ENCODE assay signal across 9 cellular contexts in the genomic region with DNA sequence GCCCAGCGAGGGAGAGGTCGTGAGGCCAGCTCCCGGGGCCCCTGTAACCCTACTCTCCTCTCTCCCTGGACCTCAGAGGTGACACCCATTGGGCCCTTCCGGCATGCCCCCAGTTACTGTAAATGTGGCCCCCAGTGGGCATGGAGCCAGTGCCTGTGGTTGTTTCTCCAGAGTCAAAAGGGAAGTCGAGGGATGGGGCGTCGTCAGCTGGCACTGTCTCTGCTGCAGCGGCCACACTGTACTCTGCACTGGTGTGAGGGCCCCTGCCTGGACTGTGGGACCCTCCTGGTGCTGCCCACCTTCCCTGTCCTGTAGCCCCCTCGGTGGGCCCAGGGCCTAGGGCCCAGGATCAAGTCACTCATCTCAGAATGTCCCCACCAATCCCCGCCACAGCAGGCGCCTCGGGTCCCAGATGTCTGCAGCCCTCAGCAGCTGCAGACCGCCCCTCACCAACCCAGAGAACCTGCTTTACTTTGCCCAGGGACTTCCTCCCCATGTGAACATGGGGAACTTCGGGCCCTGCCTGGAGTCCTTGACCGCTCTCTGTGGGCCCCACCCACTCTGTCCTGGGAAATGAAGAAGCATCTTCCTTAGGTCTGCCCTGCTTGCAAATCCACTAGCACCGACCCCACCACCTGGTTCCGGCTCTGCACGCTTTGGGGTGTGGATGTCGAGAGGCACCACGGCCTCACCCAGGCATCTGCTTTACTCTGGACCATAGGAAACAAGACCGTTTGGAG. TPM values are rescaled to one million over a fixed set of nuclear protein-coding genes. Genes with fewer than 3 reads are reported as not detected.
DNase-seq lines count a peak whose midpoint lies in the region; ATAC-seq and TF ChIP-seq lines count a peak whose summit lies in the region.
"Had no signal": no experiment of that assay in that cellular context is flagged by ENCODE, and none has a peak within 500 bp of the region (broad histone marks: within the 10 kb centered on the region; RNA-seq: fewer than 3 reads in every experiment).

No MANE protein-coding gene starts in this region.

- no peaks in the 10 kb centered on the region for H3K79me2 ChIP-seq in mammary epithelial cell (ENCODE audit: insufficient read depth, low read length)

- no peak for DNase-seq in AG04450 (ENCODE audit: low read depth, low spot score)
- DNase-seq in KG1 (lab: John Stamatoyannopoulos, UW), result peak; percentile 26
- no peak for DNase-seq in mammary epithelial cell
- DNase-seq in naive B cell, result no peak
- no peak for DNase-seq in DMS79 (lab: John Stamatoyannopoulos, UW)

- ATAC-seq in naive B cell (ENCODE audit: low read depth in 2 of 2) (peak; percentile 30 to 38), GM21360 (IDR thresholded peaks at IDR 0.05; ENCODE audit: unreplicated experiment) (no peak), GM18907 (IDR thresholded peaks at IDR 0.05; ENCODE audit: unreplicated experiment) (no peak), SK-N-SH treated with all-trans-retinoic acid at 6 μM for 48 hours (no peak)

- TF ChIP-seq CTCF in AG04450 (IDR thresholded peaks at IDR 0.05; ENCODE audit: low read depth, low read length) (no peak), mammary epithelial cell (conservative IDR thresholded peaks at IDR 0.05 in 1 of 2, IDR thresholded peaks at IDR 0.05 in 1 of 2; ENCODE audit: extremely low read depth in 1 of 2, insufficient read depth in 1 of 2, low read depth in 1 of 2, low read length in 2 of 2) (no peak)

- H3K27me3 ChIP-seq in AG04450 (ENCODE audit: control insufficient read depth, insufficient read depth, low read length) (peaks cover 2% of the 10 kb centered on the region), mammary epithelial cell (ENCODE audit: insufficient read depth, low read length) (peaks cover 2% of the 10 kb centered on the region)

- CTCF ChIA-PET in AG04450 (lab: Charles Lee) (interaction anchor here (3.5 kb wide), 1 partner anchor 18 kb away, joined by 17 read pairs; no protein-coding TSS in a partner anchor), mammary epithelial cell (lab: Charles Lee; ENCODE audit: low non-redundant PET) (no interaction called here)

- no peak overlapping the region for H3K4me2 ChIP-seq in mammary epithelial cell (ENCODE audit: insufficient read depth, low read depth, low read length)

- no peaks in the 10 kb centered on the region for H3K27me3 Mint-ChIP-seq in naive B cell

- H3K9me3 Mint-ChIP-seq in naive B cell, result no peaks in the 10 kb centered on the region

- H3K27ac Mint-ChIP-seq in naive B cell, result peak overlapping the region; percentile 57 to 95 (median 82)

- in situ Hi-C loops in mammary epithelial cell (cut with MboI; ENCODE audit: low sequenced_read_pairs in 2 of 2), result no loop called here

- no peak overlapping the region for H3K9ac ChIP-seq in mammary epithelial cell (ENCODE audit: insufficient read depth, low read length)

- no peaks in the 10 kb centered on the region for H3K36me3 Mint-ChIP-seq in naive B cell

- H3K27ac ChIP-seq in AG04450 (ENCODE audit: low read depth, low read length) (peak overlapping the region; percentile 84), mammary epithelial cell (ENCODE audit: insufficient read depth, low read depth, low read length) (no peak overlapping the region)

- H3K4me1 ChIP-seq in mammary epithelial cell (ENCODE audit: insufficient read depth, low read length), result peaks cover 13% of the 10 kb centered on the region

- peak overlapping the region; percentile 75 for H2AFZ ChIP-seq in mammary epithelial cell (ENCODE audit: low read depth, low read length)

- no TSS peak for BruUV-seq in mammary epithelial cell (replicated peaks; lab: Mats Ljungman, UMichigan)

- H4K20me1 ChIP-seq in mammary epithelial cell (ENCODE audit: insufficient read depth, low read length), result no peaks in the 10 kb centered on the region

- H3K4me3 Mint-ChIP-seq in naive B cell, result peak overlapping the region in 7 of 8 donors; percentile 22 to 79 (median 65)

- H3K9me3 ChIP-seq in AG04450 (ENCODE audit: control insufficient read depth, insufficient read depth, low read length), result peaks cover 3% of the 10 kb centered on the region; the same call in 1 of the 2 replicates
- no peaks in the 10 kb centered on the region for H3K9me3 ChIP-seq in mammary epithelial cell (replicated peaks; ENCODE audit: insufficient read depth, low read length)

- 97% methylated on average over 19 of the region's 21 CpGs for WGBS in mammary epithelial cell (ENCODE audit: low coverage, missing lambda C conversion rate)

- peaks cover 43 to 64% (median 62%) of the 10 kb centered on the region in 3 donors for H3K4me1 Mint-ChIP-seq in naive B cell

- H3K36me3 ChIP-seq in mammary epithelial cell (ENCODE audit: insufficient read depth, low read length), result no peaks in the 10 kb centered on the region

- POLR2A ChIA-PET in AG04450 (lab: Yijun Ruan, JAX), result interaction anchor here (0.5 to 0.6 kb wide), 3 partner anchors 17 to 124 kb away, joined by 3 to 5 read pairs (median 5); a partner anchor contains a TSS

- H3K4me3 ChIP-seq in AG04450 (ENCODE audit: low read depth, low read length), result no peak overlapping the region
- H3K4me3 ChIP-seq in mammary epithelial cell (replicated peaks in 1 of 3; ENCODE audit: insufficient read depth in 1 of 3, low read depth in 2 of 3, low read length in 3 of 3), result no peak overlapping the region

- dilution Hi-C loops in mammary epithelial cell (cut with HindIII; ENCODE audit: low sequenced_read_pairs), result loop anchor here (5.0 kb wide), 1 partner anchor 36 kb away; no protein-coding TSS in a partner anchor

- intact Hi-C loops in mammary epithelial cell (cut with micrococcal nuclease), result no loop called here

TF ChIP-seq in SK-N-SH treated with all-trans-retinoic acid at 6 μM for 48 hours, 23 proteins besides CTCF, POLR2A, EP300 and RAD21:
- TF ChIP-seq RARB (CRISPR knock-in tag; IDR thresholded peaks at IDR 0.05) (no peak), ZNF565 (CRISPR knock-in tag; conservative IDR thresholded peaks at IDR 0.05; ENCODE audit: low read depth) (no peak), ZC3H10 (CRISPR knock-in tag; IDR thresholded peaks at IDR 0.05) (no peak)

RNA-seq across cellular contexts. Expression of a gene that starts 23.7 kb away (rescaled TPM):
- polyA plus RNA-seq in AG04450 (2011; rRNA removed) (5.9 and 6.2 TPM in 2 replicates), mammary epithelial cell (0.08 TPM), naive B cell (ENCODE audit: low read depth in 6 of 6) (10 to 100 TPM; 29.0 to 54.0 (median 42.7) TPM)
- polyA minus RNA-seq in AG04450 (2011; rRNA and poly(A)+ RNA removed), result 8.9 and 12.5 TPM in 2 replicates
- under 1 TPM; under 0.01 to 0.09 TPM for total RNA-seq in mammary epithelial cell
- polyA minus RNA-seq in mammary epithelial cell, result not detected
- total RNA-seq: RPMI7951 had no signal

Comparison
In these comparisons a context has a peak if more than half of its experiments do, and no peak if none do; other contexts are left out.
1. ATAC-seq: peak in naive B cell (2 of 2); none in GM21360 (single experiment), GM18907 (single experiment) and SK-N-SH treated with all-trans-retinoic acid at 6 μM for 48 hours (single experiment).